Comparison of ENCODE assay signal across 15 cellular contexts in genomic region chr13:77306458-77306857, GRCh38. TPM values are rescaled to one million over a fixed set of nuclear protein-coding genes. Genes with fewer than 3 reads are reported as not detected.
A peak's percentile ranks its signal among the peaks of the same experiment; 100 is the strongest.
DNase-seq lines count a peak whose midpoint lies in the region; FAIRE-seq and TF ChIP-seq lines count a peak whose summit lies in the region.
"Had no signal": no experiment of that assay in that cellular context is flagged by ENCODE, and none has a peak within 500 bp of the region (broad histone marks: within the 10 kb centered on the region; RNA-seq: fewer than 3 reads in every experiment).

No MANE protein-coding gene starts in this region.

- intact Hi-C loops in dorsolateral prefrontal cortex (cut with DNase I) (no loop called here), spleen (cut with DNase I; ENCODE audit: low total_unique reads) (no loop called here)

- H3K4me1 ChIP-seq in spleen = peaks cover 49 to 98% (median 81%) of the 10 kb centered on the region in 6 donors

- H3K4me3 ChIP-seq in dorsolateral prefrontal cortex = peak overlapping the region in 1 of 59 donors; percentile 9
- H3K4me3 ChIP-seq in spleen = no peak overlapping the region

- DNase-seq in GM12892 (ENCODE audit: insufficient read length) = no peak
- DNase-seq in NCI-H526 treated with DMSO at 0.1 percent for 48 hours (lab: John Stamatoyannopoulos, UW) = peak; percentile 80
- DNase-seq in dorsolateral prefrontal cortex = no peak
- DNase-seq in spleen = no peak
- no peak for DNase-seq in activated naive CD4-positive, alpha-beta T cell treated with Interleukin-2 at 50 U/mL for 16 hours
- no peak for DNase-seq in NCI-H187 treated with DMSO at 0.1 percent for 48 hours (lab: John Stamatoyannopoulos, UW)
- no peak for DNase-seq in NCI-H2171 treated with DMSO at 0.1 percent for 48 hours (lab: John Stamatoyannopoulos, UW)
- DNase-seq: activated T-cell treated with anti-CD3 and anti-CD28 coated beads, Interleukin-2, amount 50 U/mL, for 72 hours; anterior cingulate cortex; effector CD8-positive, alpha-beta T cell; H7; midbrain; MM.1S; NCI-H446 had no signal

- H3K27me3 ChIP-seq in dorsolateral prefrontal cortex = no peaks in the 10 kb centered on the region
- H3K27me3 ChIP-seq in spleen (replicated peaks in 1 of 7) = no peaks in the 10 kb centered on the region

- TF ChIP-seq CTCF in dorsolateral prefrontal cortex (IDR thresholded peaks at IDR 0.05 in 54 of 56, conservative IDR thresholded peaks at IDR 0.05 in 2 of 56; ENCODE audit: low read depth in 1 of 56, partially characterized antibody in 56 of 56) = no peak
- TF ChIP-seq CTCF in spleen (IDR thresholded peaks at IDR 0.05 in 8 of 11, conservative IDR thresholded peaks at IDR 0.05 in 3 of 11) = no peak

- H3K27ac ChIP-seq in dorsolateral prefrontal cortex (peak overlapping the region in 38 of 59 donors; percentile 1 to 66 (median 28)), spleen (peak overlapping the region in 6 of 8 donors; percentile 2 to 65 (median 24))
- H3K27ac ChIP-seq: HL-60 had no signal

- TF ChIP-seq POLR2A in GM12892 (IDR thresholded peaks at IDR 0.05; ENCODE audit: low read depth, low read length) (no peak), spleen (IDR thresholded peaks at IDR 0.05) (no peak)

- no peaks in the 10 kb centered on the region for H3K36me3 ChIP-seq in spleen

- no peaks in the 10 kb centered on the region for H3K9me3 ChIP-seq in spleen

- peak; percentile 78 for FAIRE-seq in GM12892 (lab: Jason Lieb, UNC)

RNA-seq across cellular contexts. Expression of gene MYCBP2, which starts 20.4 kb away (rescaled TPM):
- polyA plus RNA-seq in GM12892 (2012; ENCODE audit: missing spikeins) = 57.9 TPM
- 100 to 1,000 TPM; 129 to 446 (median 310) TPM for total RNA-seq in dorsolateral prefrontal cortex
- total RNA-seq in spleen = 100 to 1,000 TPM; 169 to 251 (median 217) TPM
- polyA plus RNA-seq in spleen = 10 to 100 TPM; 55.2 to 66.4 (median 61.3) TPM
